In the genomic region with DNA sequence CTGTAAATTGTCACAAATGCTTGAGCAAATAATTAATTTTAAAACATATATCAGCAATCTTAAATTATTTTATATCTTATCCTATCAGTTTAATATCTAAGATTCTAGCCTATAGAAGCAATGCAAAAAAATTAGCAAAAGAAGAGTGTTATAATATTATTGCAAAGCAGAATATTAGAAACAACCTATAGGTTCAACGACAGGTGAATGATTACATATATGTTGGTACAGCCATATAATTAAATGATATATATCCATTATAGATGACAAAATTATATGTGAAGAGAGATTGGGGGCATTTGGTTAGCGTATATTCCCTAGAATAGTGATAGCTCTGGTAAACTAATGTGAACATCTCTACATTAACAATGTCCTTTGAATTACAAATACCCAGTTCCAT, we compare ENCODE assay signal across 25 cellular contexts. TPM values are rescaled to one million over a fixed set of nuclear protein-coding genes. Genes with fewer than 3 reads are reported as not detected.
DNase-seq lines count a peak whose midpoint lies in the region; ATAC-seq and TF ChIP-seq lines count a peak whose summit lies in the region.
"Had no signal": no experiment of that assay in that cellular context is flagged by ENCODE, and none has a peak within 500 bp of the region (broad histone marks: within the 10 kb centered on the region; RNA-seq: fewer than 3 reads in every experiment).

TSS of gene IFNE (minus strand) at position 101 of the 400 bp plus-strand sequence. CDS start 619 bp downstream, outside the sequence.

- H3K27me3 Mint-ChIP-seq in CD14-positive monocyte (ENCODE audit: low read depth in 3 of 3), result peaks cover 0 to 3% (median 0%) of the 10 kb centered on the region in 3 donors
- peaks cover 2% of the 10 kb centered on the region for H3K27me3 Mint-ChIP-seq in dendritic cell treated with granulocyte-macrophage colony-stimulating factor and Interleukin-4, amounts not matched to agents 40 ng/mL and 50 ng/mL, for 4 days

- H3K79me2 ChIP-seq in MM.1S (ENCODE audit: low read length), result no peaks in the 10 kb centered on the region

- peaks cover 0 to 11% (median 9%) of the 10 kb centered on the region in 7 donors for H3K9me3 Mint-ChIP-seq in CD14-positive monocyte
- peaks cover 16% of the 10 kb centered on the region for H3K9me3 Mint-ChIP-seq in dendritic cell treated with granulocyte-macrophage colony-stimulating factor and Interleukin-4, amounts not matched to agents 40 ng/mL and 50 ng/mL, for 4 days

- H3K36me3 ChIP-seq in MM.1S (replicated peaks; ENCODE audit: insufficient read depth, low read length), result no peaks in the 10 kb centered on the region
- H3K36me3 ChIP-seq: HAP-1 had no signal

- H3K27ac ChIP-seq in MM.1S (ENCODE audit: low read length), result no peak within 1 kb of the TSS
- H3K27ac ChIP-seq: KMS-11 had no signal

- peaks cover 17% of the 10 kb centered on the region for H3K4me1 ChIP-seq in MM.1S (ENCODE audit: low read length)
- H3K4me1 ChIP-seq: HAP-1 had no signal

- H3K27ac Mint-ChIP-seq in CD14-positive monocyte, result peak within 1 kb of the TSS; percentile 15 to 88 (median 79)
- H3K27ac Mint-ChIP-seq in dendritic cell treated with granulocyte-macrophage colony-stimulating factor and Interleukin-4, amounts not matched to agents 40 ng/mL and 50 ng/mL, for 4 days, result peak within 1 kb of the TSS; percentile 55
- H3K27ac Mint-ChIP-seq: CD4-positive, alpha-beta memory T cell; IgD-negative memory B cell had no signal

- intact Hi-C loops in CD14-positive monocyte (cut with micrococcal nuclease), result no loop called here
- intact Hi-C loops in dendritic cell treated with granulocyte-macrophage colony-stimulating factor and Interleukin-4, amounts not matched to agents 40 ng/mL and 50 ng/mL, for 4 days (cut with micrococcal nuclease), result no loop called here
- intact Hi-C loops in Right ventricle myocardium inferior (cut with DNase I), result no loop called here

- H3K27me3 ChIP-seq in MM.1S (replicated peaks; ENCODE audit: insufficient read depth, low read length), result no peaks in the 10 kb centered on the region

- H3K4me2 ChIP-seq in MM.1S (ENCODE audit: low read depth, low read length), result peak within 1 kb of the TSS; percentile 52
- H3K4me2 ChIP-seq: KMS-11 had no signal

- TF ChIP-seq CTCF in CD14-positive monocyte (IDR thresholded peaks at IDR 0.05), result no peak
- TF ChIP-seq CTCF in MM.1S (IDR thresholded peaks at IDR 0.05; ENCODE audit: low read length), result no peak
- TF ChIP-seq CTCF in foreskin fibroblast (IDR thresholded peaks at IDR 0.05; ENCODE audit: low read depth, low read length), result no peak

- no peaks in the 10 kb centered on the region for H3K36me3 Mint-ChIP-seq in CD14-positive monocyte
- no peaks in the 10 kb centered on the region for H3K36me3 Mint-ChIP-seq in dendritic cell treated with granulocyte-macrophage colony-stimulating factor and Interleukin-4, amounts not matched to agents 40 ng/mL and 50 ng/mL, for 4 days (ENCODE audit: low read depth)
- H3K36me3 Mint-ChIP-seq: CD4-positive, alpha-beta memory T cell; IgD-negative memory B cell had no signal

- H3K9ac ChIP-seq in MM.1S (ENCODE audit: low read length), result no peak within 1 kb of the TSS
- H3K9ac ChIP-seq: KMS-11 had no signal

- peak within 1 kb of the TSS; percentile 9 to 59 for H3K4me3 Mint-ChIP-seq in CD14-positive monocyte
- peak within 1 kb of the TSS; percentile 6 for H3K4me3 Mint-ChIP-seq in dendritic cell treated with granulocyte-macrophage colony-stimulating factor and Interleukin-4, amounts not matched to agents 40 ng/mL and 50 ng/mL, for 4 days
- H3K4me3 Mint-ChIP-seq: CD4-positive, alpha-beta memory T cell; IgD-negative memory B cell had no signal

- no peak within 1 kb of the TSS for H2AFZ ChIP-seq in MM.1S (ENCODE audit: low read length)

- H3K4me3 ChIP-seq in MM.1S (ENCODE audit: low read length) (no peak within 1 kb of the TSS), foreskin fibroblast (ENCODE audit: low read depth in 1 of 2, low read length in 2 of 2) (no peak within 1 kb of the TSS)
- H3K4me3 ChIP-seq: HAP-1 had no signal

- no peaks in the 10 kb centered on the region for H3K9me3 ChIP-seq in MM.1S (replicated peaks; ENCODE audit: insufficient read depth, low read length)
- H3K9me3 ChIP-seq: HAP-1 had no signal

- no peak for ATAC-seq in Right ventricle myocardium inferior
- ATAC-seq: PC-3 had no signal

- no peaks in the 10 kb centered on the region for H3F3A ChIP-seq in MM.1S (ENCODE audit: insufficient read depth, low read length)

- H4K20me1 ChIP-seq in MM.1S (ENCODE audit: insufficient read depth, low read length), result no peaks in the 10 kb centered on the region

- H3K9me2 ChIP-seq in MM.1S (replicated peaks; ENCODE audit: insufficient read depth, low read length), result no peaks in the 10 kb centered on the region

- no peak for DNase-seq in CD14-positive monocyte (ENCODE audit: low spot score)
- DNase-seq in MM.1S, result no peak
- DNase-seq in Right ventricle myocardium inferior (ENCODE audit: missing footprints), result no peak
- DNase-seq in AG08395 (ENCODE audit: low spot score), result no peak
- DNase-seq in activated naive CD4-positive, alpha-beta T cell treated with anti-CD3 and anti-CD28 coated beads, Interleukin-2, amount 50 U/mL, for 16 hours, result no peak
- DNase-seq in foreskin fibroblast, result no peak
- DNase-seq: CD4-positive, alpha-beta memory T cell; COR-L47; DMS53; GOT3; NCI-H1105; NCI-H1436 treated with DMSO at 0.1 percent for 48 hours; NCI-H1930; NCI-H2107; NCI-H524; NCI-H748 treated with DMSO at 0.1 percent for 48 hours; PC-3; SHP77; T-helper 1 cell had no signal

- H3K4me1 Mint-ChIP-seq in CD14-positive monocyte, result peaks cover 10% of the 10 kb centered on the region
- H3K4me1 Mint-ChIP-seq in dendritic cell treated with granulocyte-macrophage colony-stimulating factor and Interleukin-4, amounts not matched to agents 40 ng/mL and 50 ng/mL, for 4 days (ENCODE audit: low read depth), result peaks cover 12% of the 10 kb centered on the region
- H3K4me1 Mint-ChIP-seq: CD4-positive, alpha-beta memory T cell had no signal

RNA-seq across cellular contexts. Expression of gene IFNE, which starts in this region (rescaled TPM):
- not detected for polyA plus RNA-seq in CD14-positive monocyte
- not detected for total RNA-seq in Right ventricle myocardium inferior
- total RNA-seq: CD4-positive, alpha-beta memory T cell; Daoy; G401 had no signal
- polyA plus RNA-seq: CD4-positive, alpha-beta memory T cell; IgD-negative memory B cell had no signal
